Comparison of ENCODE assay signal across 17 cellular contexts in the genomic region with DNA sequence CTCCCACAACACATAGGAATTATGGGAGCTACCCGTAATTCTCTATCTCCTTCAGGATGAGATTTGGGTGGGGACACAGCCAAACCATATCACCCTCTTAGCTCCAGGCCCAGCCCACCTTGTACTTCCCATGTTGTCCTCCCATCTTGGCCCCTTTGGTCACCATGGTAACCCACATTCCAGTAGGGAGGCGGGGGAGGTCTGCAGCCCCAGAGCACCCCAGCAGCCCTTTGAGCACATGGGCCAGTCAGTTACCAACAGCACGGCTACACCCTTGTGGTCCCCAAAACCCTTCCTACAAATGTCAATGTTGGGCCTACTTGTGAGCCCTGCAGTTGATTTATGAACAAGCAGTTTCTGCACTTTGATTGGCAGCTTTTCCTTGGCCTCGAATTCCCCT.
A peak's percentile ranks its signal among the peaks of the same experiment; 100 is the strongest.
DNase-seq lines count a peak whose midpoint lies in the region; ATAC-seq and TF ChIP-seq lines count a peak whose summit lies in the region.
"Had no signal": no experiment of that assay in that cellular context is flagged by ENCODE, and none has a peak within 500 bp of the region (broad histone marks: within the 10 kb centered on the region; RNA-seq: fewer than 3 reads in every experiment).

No MANE protein-coding gene starts in this region.

- peaks cover 8 to 21% (median 10%) of the 10 kb centered on the region in 3 experiments; a peak in 5 of 7 replicates for H3K36me3 Mint-ChIP-seq in H9 (ENCODE audit: insufficient read depth in 1 of 3, low read depth in 3 of 3)
- no peaks in the 10 kb centered on the region for H3K36me3 Mint-ChIP-seq in activated T-helper 2 cell treated with anti-CD3 and anti-CD28 coated beads, Interferon-gamma antibody, Interleukin-2, Interleukin-4, amounts not matched to agents 10 μg/mL and 5 μg/mL and 100 μg/mL, durations not matched to agents 14 hours and 24 hours and 36 hours (ENCODE audit: low read depth)
- H3K36me3 Mint-ChIP-seq: CD4-positive, alpha-beta memory T cell had no signal

- H3K27me3 Mint-ChIP-seq in H9 (ENCODE audit: low read depth), result peaks cover 41% of the 10 kb centered on the region
- H3K27me3 Mint-ChIP-seq in activated T-helper 2 cell treated with anti-CD3 and anti-CD28 coated beads, Interferon-gamma antibody, Interleukin-2, Interleukin-4, amounts not matched to agents 10 μg/mL and 5 μg/mL and 100 μg/mL, durations not matched to agents 14 hours and 24 hours and 36 hours (ENCODE audit: low read depth), result peaks cover 31% of the 10 kb centered on the region
- H3K27me3 Mint-ChIP-seq: B cell, IgD-negative memory B cell had no signal

- no peak overlapping the region for H2AFZ ChIP-seq in H9 (ENCODE audit: low read length)
- H2AFZ ChIP-seq: PC-9 had no signal

- no peak overlapping the region for H3K4me2 ChIP-seq in H9 (ENCODE audit: insufficient read depth, insufficient read length, low read length)
- H3K4me2 ChIP-seq: PC-9 had no signal

- peaks cover 6% of the 10 kb centered on the region for H3K23me2 ChIP-seq in H9 (ENCODE audit: insufficient read length, low read depth, low read length, poor library complexity, severe bottlenecking)

- no peak overlapping the region for H3K4ac ChIP-seq in H9 (ENCODE audit: low read depth, low read length)

- H3K27ac ChIP-seq in H9 (ENCODE audit: insufficient read length, low read depth, low read length) (no peak overlapping the region), transverse colon (no peak overlapping the region)
- H3K27ac ChIP-seq: HL-60, PC-9 had no signal

- H4K91ac ChIP-seq in H9 (ENCODE audit: insufficient read length, low read depth, low read length), result no peak overlapping the region

- H3K4me3 Mint-ChIP-seq in H9, result no peak overlapping the region
- H3K4me3 Mint-ChIP-seq in activated T-helper 2 cell treated with anti-CD3 and anti-CD28 coated beads, Interferon-gamma antibody, Interleukin-2, Interleukin-4, amounts not matched to agents 10 μg/mL and 5 μg/mL and 100 μg/mL, durations not matched to agents 14 hours and 24 hours and 36 hours (ENCODE audit: low read depth), result no peak overlapping the region
- H3K4me3 Mint-ChIP-seq: B cell; CD4-positive, alpha-beta memory T cell; IgD-negative memory B cell had no signal

- no peaks in the 10 kb centered on the region for H3K79me2 ChIP-seq in H9 (ENCODE audit: insufficient read depth, low read length)

- H3K27ac Mint-ChIP-seq in H9, result no peak overlapping the region
- no peak overlapping the region for H3K27ac Mint-ChIP-seq in activated T-helper 2 cell treated with anti-CD3 and anti-CD28 coated beads, Interferon-gamma antibody, Interleukin-2, Interleukin-4, amounts not matched to agents 10 μg/mL and 5 μg/mL and 100 μg/mL, durations not matched to agents 14 hours and 24 hours and 36 hours
- H3K27ac Mint-ChIP-seq: B cell; CD4-positive, alpha-beta memory T cell had no signal

- TF ChIP-seq POLR2A in transverse colon (IDR thresholded peaks at IDR 0.05), result no peak

- H3K18ac ChIP-seq in H9 (ENCODE audit: insufficient read length, low read depth, low read length), result no peak overlapping the region

- TF ChIP-seq EP300 in transverse colon (IDR thresholded peaks at IDR 0.05; ENCODE audit: low read depth), result no peak

- no peak overlapping the region for H3K14ac ChIP-seq in H9 (ENCODE audit: insufficient read depth, low read length)

- H3K27me3 ChIP-seq in H9 (ENCODE audit: insufficient read depth, low read length), result no peaks in the 10 kb centered on the region
- no peaks in the 10 kb centered on the region for H3K27me3 ChIP-seq in transverse colon

- no peak overlapping the region for H2BK12ac ChIP-seq in H9 (ENCODE audit: insufficient read length, low read depth, low read length)

- ATAC-seq in left lobe of liver (no peak), HG02642 (IDR thresholded peaks at IDR 0.05; ENCODE audit: poor library complexity, unreplicated experiment) (no peak)
- ATAC-seq: HCT116 had no signal

- DNase-seq in H9, result peak; percentile 21
- DNase-seq in activated T-helper 2 cell treated with anti-CD3 and anti-CD28 coated beads, Interferon-gamma antibody, Interleukin-2, Interleukin-4, amounts not matched to agents 10 μg/mL and 5 μg/mL and 100 μg/mL, durations not matched to agents 14 hours and 24 hours and 36 hours (ENCODE audit: low spot score), result peak; percentile 3
- DNase-seq in left lobe of liver (ENCODE audit: low spot score), result peak; percentile 21
- DNase-seq in transverse colon, result peak; percentile 3
- DNase-seq in activated CD4-positive, CD25-positive, alpha-beta regulatory T cell treated with anti-CD3 and anti-CD28 coated beads, Interleukin-2, amount 50 U/mL, for 72 hours, result no peak
- DNase-seq in ACHN, result no peak
- DNase-seq: CD4-positive, alpha-beta memory T cell; NCI-H1417 treated with DMSO at 0.1 percent for 48 hours; NCI-H2029; NCI-H2171 treated with DMSO at 0.1 percent for 48 hours; NCI-H748 treated with DMSO at 0.1 percent for 48 hours; PC-9 had no signal

- no peak overlapping the region for H2BK5ac ChIP-seq in H9 (ENCODE audit: insufficient read length, low read length)

- no peak overlapping the region for H2BK15ac ChIP-seq in H9 (ENCODE audit: low read depth, low read length)

- no peak overlapping the region for H3K4me3 ChIP-seq in transverse colon
- H3K4me3 ChIP-seq: PC-9 had no signal

- H3K9ac ChIP-seq in H9 (ENCODE audit: extremely low read depth, insufficient read length, low read length), result no peak overlapping the region

- no peak overlapping the region for H3K23ac ChIP-seq in H9 (ENCODE audit: insufficient read length, low read depth, low read length)

- no peak overlapping the region for H3K56ac ChIP-seq in H9 (ENCODE audit: insufficient read length, low read depth, low read length)

- H2BK120ac ChIP-seq in H9 (ENCODE audit: low read depth, low read length, poor library complexity, severe bottlenecking), result no peak overlapping the region

- no peak overlapping the region for H4K5ac ChIP-seq in H9 (ENCODE audit: insufficient read length, low read depth, low read length)

- H3K9me3 Mint-ChIP-seq in H9, result peaks cover 20 to 21% of the 10 kb centered on the region in 2 experiments
- H3K9me3 Mint-ChIP-seq in activated T-helper 2 cell treated with anti-CD3 and anti-CD28 coated beads, Interferon-gamma antibody, Interleukin-2, Interleukin-4, amounts not matched to agents 10 μg/mL and 5 μg/mL and 100 μg/mL, durations not matched to agents 14 hours and 24 hours and 36 hours, result no peaks in the 10 kb centered on the region

- H3K4me1 Mint-ChIP-seq in H9, result peaks cover 37 to 38% of the 10 kb centered on the region in 2 experiments
- H3K4me1 Mint-ChIP-seq in activated T-helper 2 cell treated with anti-CD3 and anti-CD28 coated beads, Interferon-gamma antibody, Interleukin-2, Interleukin-4, amounts not matched to agents 10 μg/mL and 5 μg/mL and 100 μg/mL, durations not matched to agents 14 hours and 24 hours and 36 hours (ENCODE audit: low read depth), result peaks cover 14% of the 10 kb centered on the region

- TF ChIP-seq CTCF in H9 (conservative IDR thresholded peaks at IDR 0.05), result no peak
- TF ChIP-seq CTCF in transverse colon (IDR thresholded peaks at IDR 0.05), result no peak

- H4K8ac ChIP-seq in H9 (replicated peaks; ENCODE audit: insufficient read length, low read depth, low read length), result no peak overlapping the region

- no peaks in the 10 kb centered on the region for H3K79me1 ChIP-seq in H9 (ENCODE audit: insufficient read depth, low read depth, low read length, poor library complexity, severe bottlenecking)

- intact Hi-C loops in activated T-helper 2 cell treated with anti-CD3 and anti-CD28 coated beads, Interferon-gamma antibody, Interleukin-2, Interleukin-4, amounts not matched to agents 10 μg/mL and 5 μg/mL and 100 μg/mL, durations not matched to agents 14 hours and 24 hours and 36 hours (cut with micrococcal nuclease), result no loop called here
- intact Hi-C loops in transverse colon (cut with DNase I; ENCODE audit: low total_unique reads), result no loop called here

- H2AK5ac ChIP-seq in H9 (ENCODE audit: insufficient read length, low read length), result no peak overlapping the region

- H2BK20ac ChIP-seq in H9 (ENCODE audit: low read depth, low read length, poor library complexity, severe bottlenecking), result no peak overlapping the region

- in situ Hi-C loops in transverse colon (cut with MboI; ENCODE audit: low pct_ligation_motif_present in 1 of 4, low pct_unique_long_range_greater_than_20kb in 1 of 4, low sequenced_read_pairs in 3 of 4) (loop anchor here (5.0 to 25.0 kb wide), 5 partner anchors 76 to 379 kb away; a partner anchor contains a TSS), ACHN (cut with HindIII; ENCODE audit: low pct_ligation_motif_present, low pct_unique_long_range_greater_than_20kb, low sequenced_read_pairs) (no loop called here)

- H3K4me1 ChIP-seq in H9 (ENCODE audit: insufficient read depth, low read length), result peaks cover 6% of the 10 kb centered on the region
- H3K4me1 ChIP-seq in transverse colon, result peaks cover 8 to 41% (median 14%) of the 10 kb centered on the region in 4 donors

- peaks cover 8% of the 10 kb centered on the region for H3K9me3 ChIP-seq in H9 (ENCODE audit: control insufficient read depth, low read depth, low read length)
- H3K9me3 ChIP-seq in transverse colon, result no peaks in the 10 kb centered on the region

- no peaks in the 10 kb centered on the region for H4K20me1 ChIP-seq in H9 (ENCODE audit: control insufficient read depth, insufficient read depth, insufficient read length)

- no peak overlapping the region for H3T11ph ChIP-seq in H9 (ENCODE audit: low read length)

- WGBS in H9 (ENCODE audit: extremely low coverage, insufficient read length, low lambda C conversion rate), result no CpG with 5 or more reads among the region's 4 CpGs
- 82 to 87% methylated on average over 3 to 4 of the region's 4 CpGs for WGBS in transverse colon (ENCODE audit: low coverage in 1 of 2), 2 donors

- no peaks in the 10 kb centered on the region for H3K36me3 ChIP-seq in transverse colon

Comparison
In these comparisons a context has a peak if more than half of its experiments do, and no peak if none do; other contexts are left out.
1. DNase-seq: peak in H9 (single experiment), activated T-helper 2 cell treated with anti-CD3 and anti-CD28 coated beads, Interferon-gamma antibody, Interleukin-2, Interleukin-4, amounts not matched to agents 10 μg/mL and 5 μg/mL and 100 μg/mL, durations not matched to agents 14 hours and 24 hours and 36 hours (single experiment), left lobe of liver (single experiment) and transverse colon (single experiment); none in activated CD4-positive, CD25-positive, alpha-beta regulatory T cell treated with anti-CD3 and anti-CD28 coated beads, Interleukin-2, amount 50 U/mL, for 72 hours (single experiment) and ACHN (single experiment).